Comparison of ENCODE assay signal across 29 cellular contexts in genomic region chr4:52646096-52646495, GRCh38.
"Had no signal": no experiment of that assay in that cellular context is flagged by ENCODE, and none has a peak within 500 bp of the region (broad histone marks: within the 10 kb centered on the region; RNA-seq: fewer than 3 reads in every experiment).

No MANE protein-coding gene starts in this region.

- H3K27me3 ChIP-seq: breast epithelium, SJCRH30 had no signal

- H3K36me3 ChIP-seq: breast epithelium had no signal

- H3K9me3 ChIP-seq: breast epithelium, SJCRH30 had no signal

- DNase-seq: activated CD4-positive, alpha-beta memory T cell treated with anti-CD3 and anti-CD28 coated beads for 36 hours; activated CD4-positive, alpha-beta T cell treated with anti-CD3 and anti-CD28 coated beads for 4 hours; activated CD4-positive, alpha-beta T cell treated with anti-CD3 and anti-CD28 coated beads, Interleukin-2, amount 50 U/mL, for 1 hour; activated CD4-positive, CD25-positive, alpha-beta regulatory T cell treated with anti-CD3 and anti-CD28 coated beads, Interleukin-2, amount 50 U/mL, for 72 hours; activated CD8-positive, alpha-beta memory T cell treated with anti-CD3 and anti-CD28 coated beads for 24 hours; activated CD8-positive, alpha-beta memory T cell treated with anti-CD3 and anti-CD28 coated beads, Interleukin-2, amount 10 ng/mL, durations not matched to agents 7 days and 5 days; activated CD8-positive, alpha-beta memory T cell treated with anti-CD3 and anti-CD28 coated beads, Interleukin-2, amount 50 U/mL, for 48 hours; activated effector memory CD4-positive, alpha-beta T cell treated with Interleukin-2 at 50 U/mL for 16 hours; activated naive CD4-positive, alpha-beta T cell treated with anti-CD3 and anti-CD28 coated beads, Interleukin-2, amount 10 ng/mL, durations not matched to agents 7 days and 5 days; activated naive CD8-positive, alpha-beta T cell treated with anti-CD3 and anti-CD28 coated beads, Interleukin-2, amount 50 U/mL, for 24 hours; activated T-cell treated with anti-CD3 and anti-CD28 coated beads, Interleukin-2, amount 50 U/mL, for 48 hours; amniotic stem cell; aorta; cerebellar nuclear complex; MM.1S; MV-4-11; NCI-H1092; NCI-H1436 treated with DMSO at 0.1 percent for 48 hours; NCI-H1694 treated with DMSO at 0.1 percent for 48 hours; NCI-H2029; NCI-H345; NCI-H524 treated with DMSO at 0.1 percent for 48 hours; NK-92 treated with Interleukin-12 subunit alpha and Interleukin-12 subunit beta, amount 100 ng/mL, for 24 hours; PC-9; SHP77; SJCRH30 had no signal

- H3K4me3 ChIP-seq: breast epithelium, PC-9, SJCRH30, SK-N-MC had no signal

- H3K9ac ChIP-seq: KMS-11 had no signal
